ENCODE assay signal across 37 cellular contexts in genomic region chr20:31620246-31620645, GRCh38. TPM values are rescaled to one million over a fixed set of nuclear protein-coding genes. Genes with fewer than 3 reads are reported as not detected.
"Had no signal": no experiment of that assay in that cellular context is flagged by ENCODE, and none has a peak within 500 bp of the region (broad histone marks: within the 10 kb centered on the region; RNA-seq: fewer than 3 reads in every experiment).

No MANE protein-coding gene starts in this region.

- H3K4me1 ChIP-seq: foreskin keratinocyte, gastrocnemius medialis had no signal

- H3K27ac Mint-ChIP-seq: activated CD4-positive, alpha-beta memory T cell treated with anti-CD3 and anti-CD28 coated beads for 36 hours; activated CD4-positive, alpha-beta T cell treated with anti-CD3 and anti-CD28 coated beads for 36 hours; activated CD4-positive, alpha-beta T cell treated with anti-CD3 and anti-CD28 coated beads, Interleukin-2, amount 10 ng/mL, durations not matched to agents 24 days and 14 days; activated CD8-positive, alpha-beta memory T cell treated with anti-CD3 and anti-CD28 coated beads, Interleukin-2, amount 10 ng/mL, durations not matched to agents 7 days and 5 days; activated CD8-positive, alpha-beta T cell treated with anti-CD3 and anti-CD28 coated beads, Interleukin-2, amount 10 ng/mL, durations not matched to agents 7 days and 5 days; activated naive CD4-positive, alpha-beta T cell treated with anti-CD3 and anti-CD28 coated beads, Interleukin-2, amount 10 ng/mL, durations not matched to agents 7 days and 5 days; activated naive CD4-positive, alpha-beta T cell treated with anti-CD3 and anti-CD28 coated beads, Interleukin-2, amount 50 U/mL, for 72 hours; activated naive CD8-positive, alpha-beta T cell treated with anti-CD3 and anti-CD28 coated beads, Interleukin-2, amount 10 ng/mL, durations not matched to agents 7 days and 5 days; activated T-cell treated with anti-CD3 and anti-CD28 coated beads, Interleukin-2, amount 50 U/mL, for 24 hours; activated T-cell treated with anti-CD3 and anti-CD28 coated beads, Interleukin-2, amount 50 U/mL, for 72 hours; dendritic cell treated with granulocyte-macrophage colony-stimulating factor and Interleukin-4, amounts not matched to agents 40 ng/mL and 50 ng/mL, for 4 days; endodermal cell; T-helper 17 cell; T-helper 2 cell treated with Interferon-gamma antibody and Interleukin-4, amounts not matched to agents 5 μg/mL and 100 μg/mL, for 36 hours had no signal

- H3K27me3 ChIP-seq: brain microvascular endothelial cell, dorsolateral prefrontal cortex, esophagus muscularis mucosa, foreskin keratinocyte, gastrocnemius medialis had no signal

- H3K4me3 Mint-ChIP-seq: activated CD4-positive, alpha-beta memory T cell treated with anti-CD3 and anti-CD28 coated beads for 36 hours; activated CD4-positive, alpha-beta T cell treated with anti-CD3 and anti-CD28 coated beads for 36 hours; activated CD4-positive, alpha-beta T cell treated with anti-CD3 and anti-CD28 coated beads, Interleukin-2, amount 10 ng/mL, durations not matched to agents 24 days and 14 days; activated CD8-positive, alpha-beta memory T cell treated with anti-CD3 and anti-CD28 coated beads, Interleukin-2, amount 10 ng/mL, durations not matched to agents 7 days and 5 days; activated CD8-positive, alpha-beta T cell treated with anti-CD3 and anti-CD28 coated beads, Interleukin-2, amount 10 ng/mL, durations not matched to agents 7 days and 5 days; activated naive CD4-positive, alpha-beta T cell treated with anti-CD3 and anti-CD28 coated beads, Interleukin-2, amount 10 ng/mL, durations not matched to agents 7 days and 5 days; activated naive CD8-positive, alpha-beta T cell treated with anti-CD3 and anti-CD28 coated beads, Interleukin-2, amount 10 ng/mL, durations not matched to agents 7 days and 5 days; activated T-cell treated with anti-CD3 and anti-CD28 coated beads, Interleukin-2, amount 50 U/mL, for 24 hours; activated T-cell treated with anti-CD3 and anti-CD28 coated beads, Interleukin-2, amount 50 U/mL, for 72 hours; central memory CD8-positive, alpha-beta T cell; dendritic cell treated with granulocyte-macrophage colony-stimulating factor and Interleukin-4, amounts not matched to agents 40 ng/mL and 50 ng/mL, for 4 days; endodermal cell; T-helper 17 cell; T-helper 2 cell treated with Interferon-gamma antibody and Interleukin-4, amounts not matched to agents 5 μg/mL and 100 μg/mL, for 36 hours had no signal

- ATAC-seq: activated CD4-positive, alpha-beta T cell treated with anti-CD3 and anti-CD28 coated beads for 36 hours; activated CD8-positive, alpha-beta memory T cell treated with anti-CD3 and anti-CD28 coated beads, Interleukin-2, amount 10 ng/mL, durations not matched to agents 7 days and 5 days; activated CD8-positive, alpha-beta T cell treated with anti-CD3 and anti-CD28 coated beads, Interleukin-2, amount 10 ng/mL, durations not matched to agents 7 days and 5 days; activated naive CD4-positive, alpha-beta T cell treated with anti-CD3 and anti-CD28 coated beads, Interleukin-2, amount 50 U/mL, for 72 hours; activated T-cell treated with anti-CD3 and anti-CD28 coated beads, Interleukin-2, amount 50 U/mL, for 72 hours; foreskin keratinocyte; gastrocnemius medialis; T-helper 17 cell had no signal

- DNase-seq: activated CD4-positive, alpha-beta memory T cell treated with anti-CD3 and anti-CD28 coated beads for 36 hours; activated CD4-positive, alpha-beta T cell treated with anti-CD3 and anti-CD28 coated beads for 36 hours; activated CD4-positive, alpha-beta T cell treated with anti-CD3 and anti-CD28 coated beads, Interleukin-2, amount 10 ng/mL, durations not matched to agents 24 days and 14 days; activated CD4-positive, CD25-positive, alpha-beta regulatory T cell; activated CD4-positive, CD25-positive, alpha-beta regulatory T cell treated with anti-CD3 and anti-CD28 coated beads, Interleukin-2, amount 50 U/mL, for 72 hours; activated CD8-positive, alpha-beta memory T cell treated with anti-CD3 and anti-CD28 coated beads, Interleukin-2, amount 10 ng/mL, durations not matched to agents 7 days and 5 days; activated CD8-positive, alpha-beta memory T cell treated with anti-CD3 and anti-CD28 coated beads, Interleukin-2, amount 50 U/mL, for 4 hours; activated CD8-positive, alpha-beta T cell treated with anti-CD3 and anti-CD28 coated beads, Interleukin-2, amount 10 ng/mL, durations not matched to agents 7 days and 5 days; activated gamma-delta T cell; activated naive CD4-positive, alpha-beta T cell; activated naive CD4-positive, alpha-beta T cell treated with anti-CD3 and anti-CD28 coated beads, Interleukin-2, amount 10 ng/mL, durations not matched to agents 7 days and 5 days; activated naive CD8-positive, alpha-beta T cell treated with anti-CD3 and anti-CD28 coated beads, Interleukin-2, amount 10 ng/mL, durations not matched to agents 7 days and 5 days; activated T-cell treated with anti-CD3 and anti-CD28 coated beads, Interleukin-2, amount 50 U/mL, for 24 hours; activated T-cell treated with anti-CD3 and anti-CD28 coated beads, Interleukin-2, amount 50 U/mL, for 72 hours; amniotic stem cell; anterior cingulate cortex; brain microvascular endothelial cell; dorsolateral prefrontal cortex; effector memory CD4-positive, alpha-beta T cell; endodermal cell; erythroblast; foreskin keratinocyte; gastrocnemius medialis; glutamatergic neuron; T-helper 1 cell; T-helper 17 cell; T1000 had no signal

- H3K36me3 ChIP-seq: brain microvascular endothelial cell, esophagus muscularis mucosa, gastrocnemius medialis had no signal

- H3K27ac ChIP-seq: brain microvascular endothelial cell, coronary artery, dorsolateral prefrontal cortex, esophagus muscularis mucosa, foreskin keratinocyte, gastrocnemius medialis had no signal

- H3K4me3 ChIP-seq: coronary artery, dorsolateral prefrontal cortex, esophagus muscularis mucosa, gastrocnemius medialis had no signal

- H3K9me3 ChIP-seq: esophagus muscularis mucosa, gastrocnemius medialis had no signal

- H3K27me3 Mint-ChIP-seq: activated CD4-positive, alpha-beta memory T cell treated with anti-CD3 and anti-CD28 coated beads for 36 hours; dendritic cell treated with granulocyte-macrophage colony-stimulating factor and Interleukin-4, amounts not matched to agents 40 ng/mL and 50 ng/mL, for 4 days had no signal

- H3K4me1 Mint-ChIP-seq: central memory CD8-positive, alpha-beta T cell had no signal

- H3K36me3 Mint-ChIP-seq: activated CD4-positive, alpha-beta memory T cell treated with anti-CD3 and anti-CD28 coated beads for 36 hours; activated CD8-positive, alpha-beta memory T cell treated with anti-CD3 and anti-CD28 coated beads, Interleukin-2, amount 10 ng/mL, durations not matched to agents 7 days and 5 days; activated naive CD4-positive, alpha-beta T cell treated with anti-CD3 and anti-CD28 coated beads, Interleukin-2, amount 10 ng/mL, durations not matched to agents 7 days and 5 days; activated naive CD4-positive, alpha-beta T cell treated with anti-CD3 and anti-CD28 coated beads, Interleukin-2, amount 50 U/mL, for 72 hours; activated naive CD8-positive, alpha-beta T cell treated with anti-CD3 and anti-CD28 coated beads, Interleukin-2, amount 10 ng/mL, durations not matched to agents 7 days and 5 days had no signal

- H3K9me3 Mint-ChIP-seq: activated CD4-positive, alpha-beta memory T cell treated with anti-CD3 and anti-CD28 coated beads for 36 hours; activated CD4-positive, alpha-beta T cell treated with anti-CD3 and anti-CD28 coated beads, Interleukin-2, amount 10 ng/mL, durations not matched to agents 24 days and 14 days; activated naive CD4-positive, alpha-beta T cell treated with anti-CD3 and anti-CD28 coated beads, Interleukin-2, amount 10 ng/mL, durations not matched to agents 7 days and 5 days; activated naive CD4-positive, alpha-beta T cell treated with anti-CD3 and anti-CD28 coated beads, Interleukin-2, amount 50 U/mL, for 72 hours; activated naive CD8-positive, alpha-beta T cell treated with anti-CD3 and anti-CD28 coated beads, Interleukin-2, amount 10 ng/mL, durations not matched to agents 7 days and 5 days; activated T-cell treated with anti-CD3 and anti-CD28 coated beads, Interleukin-2, amount 50 U/mL, for 24 hours; activated T-cell treated with anti-CD3 and anti-CD28 coated beads, Interleukin-2, amount 50 U/mL, for 72 hours; central memory CD8-positive, alpha-beta T cell; dendritic cell treated with granulocyte-macrophage colony-stimulating factor and Interleukin-4, amounts not matched to agents 40 ng/mL and 50 ng/mL, for 4 days; endodermal cell; T-helper 2 cell treated with Interferon-gamma antibody and Interleukin-4, amounts not matched to agents 5 μg/mL and 100 μg/mL, for 36 hours had no signal

RNA-seq across cellular contexts. Expression of gene ID1, which starts 15.2 kb away (rescaled TPM):
- total RNA-seq: activated CD8-positive, alpha-beta memory T cell treated with anti-CD3 and anti-CD28 coated beads, Interleukin-2, amount 10 ng/mL, durations not matched to agents 7 days and 5 days had no signal

RNA-seq across cellular contexts. Expression of gene COX4I2, which starts 17.5 kb away (rescaled TPM):
- total RNA-seq: activated CD4-positive, alpha-beta memory T cell treated with anti-CD3 and anti-CD28 coated beads for 36 hours; activated CD4-positive, alpha-beta T cell treated with anti-CD3 and anti-CD28 coated beads for 36 hours; activated CD4-positive, alpha-beta T cell treated with anti-CD3 and anti-CD28 coated beads, Interleukin-2, amount 10 ng/mL, durations not matched to agents 24 days and 14 days; activated CD8-positive, alpha-beta memory T cell treated with anti-CD3 and anti-CD28 coated beads for 36 hours; activated CD8-positive, alpha-beta memory T cell treated with anti-CD3 and anti-CD28 coated beads, Interleukin-2, amount 10 ng/mL, durations not matched to agents 7 days and 5 days; activated CD8-positive, alpha-beta T cell treated with anti-CD3 and anti-CD28 coated beads, Interleukin-2, amount 10 ng/mL, durations not matched to agents 7 days and 5 days; activated naive CD4-positive, alpha-beta T cell treated with anti-CD3 and anti-CD28 coated beads, Interleukin-2, amount 50 U/mL, for 72 hours; activated naive CD8-positive, alpha-beta T cell treated with anti-CD3 and anti-CD28 coated beads, Interleukin-2, amount 10 ng/mL, durations not matched to agents 7 days and 5 days; activated T-cell treated with anti-CD3 and anti-CD28 coated beads, Interleukin-2, amount 50 U/mL, for 72 hours; astrocyte; bronchial epithelial cell; cerebellum; endodermal cell; foreskin keratinocyte; T-helper 17 cell had no signal
